35 cellular contexts compared by ENCODE assay signal in genomic region chr5:66348387-66349125, GRCh38.
"Had no signal": no experiment of that assay in that cellular context is flagged by ENCODE, and none has a peak within 500 bp of the region (broad histone marks: within the 10 kb centered on the region; RNA-seq: fewer than 3 reads in every experiment).

No MANE protein-coding gene starts in this region.

- H3K9me3 ChIP-seq: body of pancreas, breast epithelium, Peyer's patch had no signal

- H3K36me3 ChIP-seq: breast epithelium, Peyer's patch had no signal

- H3K4me1 ChIP-seq: breast epithelium, Peyer's patch had no signal

- H3K27ac ChIP-seq: body of pancreas, breast epithelium, KMS-11, Peyer's patch, VCaP had no signal

- DNase-seq: activated CD4-positive, alpha-beta memory T cell treated with anti-CD3 and anti-CD28 coated beads, Interleukin-2, amount 10 ng/mL, durations not matched to agents 7 days and 5 days; activated CD4-positive, alpha-beta T cell treated with anti-CD3 and anti-CD28 coated beads for 1 hour; activated CD4-positive, alpha-beta T cell treated with anti-CD3 and anti-CD28 coated beads for 48 hours; activated CD4-positive, CD25-positive, alpha-beta regulatory T cell; activated CD8-positive, alpha-beta memory T cell treated with anti-CD3 and anti-CD28 coated beads for 24 hours; activated CD8-positive, alpha-beta memory T cell treated with anti-CD3 and anti-CD28 coated beads, Interleukin-2, amount 10 ng/mL, durations not matched to agents 7 days and 5 days; activated CD8-positive, alpha-beta memory T cell treated with anti-CD3 and anti-CD28 coated beads, Interleukin-2, amount 50 U/mL, for 48 hours; activated effector memory CD4-positive, alpha-beta T cell treated with Interleukin-2 at 50 U/mL for 16 hours; activated naive CD4-positive, alpha-beta T cell treated with anti-CD3 and anti-CD28 coated beads, Interleukin-2, amount 50 U/mL, for 16 hours; activated naive CD8-positive, alpha-beta T cell treated with anti-CD3 and anti-CD28 coated beads, Interleukin-2, amount 10 ng/mL, durations not matched to agents 7 days and 5 days; activated T-cell treated with anti-CD3 and anti-CD28 coated beads, Interleukin-2, amount 50 U/mL, for 48 hours; amygdala; body of pancreas; caudate nucleus; NCI-H1092 treated with DMSO at 0.1 percent for 48 hours; NCI-H1417; NCI-H146; NCI-H187; NCI-H2029 treated with DMSO at 0.1 percent for 48 hours; NCI-H2107; NCI-H2171; NCI-H510A; NCI-H526; NCI-H748 treated with DMSO at 0.1 percent for 48 hours; NK-92 treated with Interleukin-12 subunit alpha and Interleukin-12 subunit beta, amount 100 ng/mL, for 24 hours; PC-3; Peyer's patch; RPMI8226; SW 1271; T-helper 1 cell; T-helper 2 cell; T-helper 9 cell had no signal

- ATAC-seq: activated CD8-positive, alpha-beta memory T cell treated with anti-CD3 and anti-CD28 coated beads, Interleukin-2, amount 10 ng/mL, durations not matched to agents 7 days and 5 days; body of pancreas; PC-3 had no signal

- H3K27me3 ChIP-seq: body of pancreas, breast epithelium, Peyer's patch had no signal

- H3K4me3 ChIP-seq: body of pancreas, breast epithelium, Peyer's patch had no signal
